In the genomic region with DNA sequence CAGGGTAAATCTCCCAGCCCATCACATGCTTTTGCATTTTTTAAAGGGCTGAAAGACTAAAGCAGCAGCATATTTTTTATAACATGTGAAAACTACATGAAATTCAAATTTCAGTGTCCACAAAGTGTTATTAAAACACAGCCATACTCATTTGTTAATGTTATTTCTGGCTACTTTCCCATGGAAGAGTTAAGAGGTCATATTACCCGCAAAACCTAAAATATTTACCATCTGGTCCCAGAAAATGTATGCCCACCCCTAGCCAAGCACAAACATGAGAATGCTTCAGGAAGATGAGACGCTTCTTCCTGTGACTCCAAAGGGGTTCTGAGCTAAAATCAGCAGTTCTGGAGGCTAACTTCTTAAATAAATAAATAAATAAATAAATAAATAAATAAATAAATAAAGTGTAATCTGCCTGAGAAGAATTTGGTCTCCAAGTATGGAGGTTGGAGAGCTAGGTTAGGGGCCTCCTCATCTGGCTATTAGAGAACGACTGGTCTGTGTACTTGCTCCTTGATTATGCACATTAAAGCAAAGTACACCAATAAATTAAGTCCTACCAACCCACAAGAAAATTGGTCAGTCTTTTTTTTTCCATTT, we compare ENCODE assay signal across 31 cellular contexts. TPM values are rescaled to one million over a fixed set of nuclear protein-coding genes. Genes with fewer than 3 reads are reported as not detected.
DNase-seq lines count a peak whose midpoint lies in the region; ATAC-seq, FAIRE-seq and TF ChIP-seq lines count a peak whose summit lies in the region.
"Had no signal": no experiment of that assay in that cellular context is flagged by ENCODE, and none has a peak within 500 bp of the region (broad histone marks: within the 10 kb centered on the region; RNA-seq: fewer than 3 reads in every experiment).

No MANE protein-coding gene starts in this region.

- H3K4me1 ChIP-seq in pancreas (peaks cover 0 to 5% (median 0%) of the 10 kb centered on the region in 3 donors), BE2C (no peaks in the 10 kb centered on the region)
- H3K4me1 ChIP-seq: Caco-2, esophagus squamous epithelium, testis had no signal

- H3K27me3 ChIP-seq in pancreas, result no peaks in the 10 kb centered on the region
- H3K27me3 ChIP-seq in BE2C, result no peaks in the 10 kb centered on the region
- H3K27me3 ChIP-seq: esophagus squamous epithelium, testis had no signal

- TF ChIP-seq POLR2A in H54 (IDR thresholded peaks at IDR 0.05; ENCODE audit: low read depth, low read length), result no peak

- peaks cover 26% of the 10 kb centered on the region for H3K9me3 Mint-ChIP-seq in nephron progenitor cell

- in situ Hi-C loops in astrocyte of the cerebellum (cut with HindIII; ENCODE audit: low sequenced_read_pairs), result no loop called here

- ATAC-seq in pancreas, result no peak
- ATAC-seq in GM19035 (IDR thresholded peaks at IDR 0.05; ENCODE audit: unreplicated experiment), result no peak
- ATAC-seq: activated naive CD4-positive, alpha-beta T cell treated with anti-CD3 and anti-CD28 coated beads, Interleukin-2, amount 50 U/mL, for 72 hours; stimulated activated naive CD8-positive, alpha-beta T cell treated with anti-CD3 and anti-CD28 coated beads, Interleukin-15, Interleukin-2, amounts not matched to agents 100 U/mL and 50 U/mL, for 24 hours; T-helper 17 cell had no signal

- no peak for TF ChIP-seq CTCF in astrocyte of the cerebellum (IDR thresholded peaks at IDR 0.05; ENCODE audit: low read depth, low read length, missing control alignments)
- TF ChIP-seq CTCF in nephron progenitor cell (IDR thresholded peaks at IDR 0.05), result no peak
- TF ChIP-seq CTCF in pancreas (IDR thresholded peaks at IDR 0.05), result no peak
- TF ChIP-seq CTCF in BE2C (IDR thresholded peaks at IDR 0.05; ENCODE audit: low read depth, low read length), result no peak

- H3K9me3 ChIP-seq in pancreas (no peaks in the 10 kb centered on the region), BE2C (no peaks in the 10 kb centered on the region)
- H3K9me3 ChIP-seq: esophagus squamous epithelium, SK-N-SH, testis had no signal

- WGBS in pancreas, 2 donors, result 86 to 95% methylated on average over 3 of the region's 3 CpGs

- H3K36me3 Mint-ChIP-seq in nephron progenitor cell (ENCODE audit: low read depth), result peaks cover 88% of the 10 kb centered on the region

- no peak for DNase-seq in H54 (ENCODE audit: insufficient read length, low spot score)
- DNase-seq in astrocyte of the cerebellum (ENCODE audit: low read depth), result peak; percentile 38
- peak; percentile 50 for DNase-seq in fibroblast of peridontal ligament (ENCODE audit: extremely low read depth)
- no peak for DNase-seq in nephron progenitor cell
- DNase-seq in pancreas, result no peak
- DNase-seq in BE2C, result no peak
- DNase-seq in GDM1 (lab: John Stamatoyannopoulos, UW), result no peak
- DNase-seq: activated CD4-positive, alpha-beta memory T cell treated with anti-CD3 and anti-CD28 coated beads, Interleukin-2, amount 10 ng/mL, durations not matched to agents 7 days and 5 days; activated CD4-positive, alpha-beta T cell treated with anti-CD3 and anti-CD28 coated beads for 1 hour; activated CD8-positive, alpha-beta memory T cell treated with anti-CD3 and anti-CD28 coated beads, Interleukin-2, amount 50 U/mL, for 48 hours; Caco-2; central memory CD4-positive, alpha-beta T cell; dermis blood vessel endothelial cell; DMS79 treated with DMSO at 0.1 percent for 48 hours; esophagus squamous epithelium; H7; head of caudate nucleus; KBM-7; mammary epithelial cell; MM.1S; NCI-H1436; NCI-H2081 treated with DMSO at 0.1 percent for 48 hours; OCI-M1; SK-N-SH; stimulated activated naive CD8-positive, alpha-beta T cell treated with anti-CD3 and anti-CD28 coated beads, Interleukin-15, Interleukin-2, amounts not matched to agents 100 U/mL and 50 U/mL, for 24 hours; T-helper 17 cell; testis had no signal

- H3K4me3 Mint-ChIP-seq in nephron progenitor cell, result no peak overlapping the region
- H3K4me3 Mint-ChIP-seq: activated CD4-positive, alpha-beta memory T cell treated with anti-CD3 and anti-CD28 coated beads, Interleukin-2, amount 10 ng/mL, durations not matched to agents 7 days and 5 days; T-helper 17 cell had no signal

- no peaks in the 10 kb centered on the region for H3K4me1 Mint-ChIP-seq in nephron progenitor cell
- H3K4me1 Mint-ChIP-seq: activated CD4-positive, alpha-beta memory T cell treated with anti-CD3 and anti-CD28 coated beads, Interleukin-2, amount 10 ng/mL, durations not matched to agents 7 days and 5 days had no signal

- peak; percentile 38 for FAIRE-seq in H54 (lab: Jason Lieb, UNC)
- FAIRE-seq in pancreas (lab: Jason Lieb, UNC), result no peak

- H3K27ac Mint-ChIP-seq in nephron progenitor cell, result peak overlapping the region; percentile 51
- H3K27ac Mint-ChIP-seq: activated CD4-positive, alpha-beta memory T cell treated with anti-CD3 and anti-CD28 coated beads, Interleukin-2, amount 10 ng/mL, durations not matched to agents 7 days and 5 days; activated naive CD4-positive, alpha-beta T cell treated with anti-CD3 and anti-CD28 coated beads, Interleukin-2, amount 50 U/mL, for 72 hours; T-helper 17 cell had no signal

- H3K36me3 ChIP-seq in pancreas, result no peaks in the 10 kb centered on the region
- no peaks in the 10 kb centered on the region for H3K36me3 ChIP-seq in BE2C

- intact Hi-C loops in pancreas (cut with DNase I), result no loop called here

- no peaks in the 10 kb centered on the region for H3K27me3 Mint-ChIP-seq in nephron progenitor cell (ENCODE audit: low read depth, poor library complexity)
- H3K27me3 Mint-ChIP-seq: activated CD4-positive, alpha-beta memory T cell treated with anti-CD3 and anti-CD28 coated beads, Interleukin-2, amount 10 ng/mL, durations not matched to agents 7 days and 5 days; T-helper 17 cell had no signal

- H3K27ac ChIP-seq in pancreas, result no peak overlapping the region
- H3K27ac ChIP-seq: C4-2B, esophagus squamous epithelium, skin epidermis, testis had no signal

- H3K4me3 ChIP-seq in astrocyte of the cerebellum (ENCODE audit: low read depth, low read length), result no peak overlapping the region
- no peak overlapping the region for H3K4me3 ChIP-seq in pancreas
- no peak overlapping the region for H3K4me3 ChIP-seq in BE2C (ENCODE audit: low read depth, low read length)
- H3K4me3 ChIP-seq: esophagus squamous epithelium, skin epidermis, testis had no signal

RNA-seq across cellular contexts. Expression of gene IMMP1L, which starts 9.7 kb away (rescaled TPM):
- total RNA-seq in pancreas, result 10 to 100 TPM in 3 of 6 donors, 1 to 10 TPM in 3; 6.3 to 14.1 (median 10.8) TPM
- 10 to 100 TPM; 20.4 to 55.7 TPM for polyA plus RNA-seq in pancreas
- 36.4 TPM for polyA plus RNA-seq in BE2C (2012; ENCODE audit: insufficient read depth, insufficient read length, low read depth)

RNA-seq across cellular contexts. Expression of gene ELP4, which starts 9.9 kb away (rescaled TPM):
- 10 to 100 TPM in 4 of 6 donors, 1 to 10 TPM in 2; 8.7 to 13.2 (median 11.3) TPM for total RNA-seq in pancreas
- polyA plus RNA-seq in pancreas, result 1 to 10 TPM; 8.8 to 9.6 TPM
- 9.0 TPM for polyA plus RNA-seq in BE2C (2012; ENCODE audit: insufficient read depth, insufficient read length, low read depth)

Comparison
In these comparisons a context has a peak if more than half of its experiments do, and no peak if none do; other contexts are left out.
1. DNase-seq: peak in astrocyte of the cerebellum (single experiment) and fibroblast of peridontal ligament (single experiment); none in H54 (single experiment), nephron progenitor cell (single experiment), pancreas (0 of 6), BE2C (single experiment) and GDM1 (single experiment).